In genomic region chr1:16926491-16927195, GRCh38 we compare ENCODE assay signal across 1 cellular context.
A peak's percentile ranks its signal among the peaks of the same experiment; 100 is the strongest.
TF ChIP-seq lines count a peak whose summit lies in the region.

No MANE protein-coding gene starts in this region.

TF ChIP-seq in K562, 482 proteins besides CTCF, POLR2A, EP300 and RAD21:
- TF ChIP-seq TBP (optimal IDR thresholded peaks at IDR 0.05; ENCODE audit: low read depth, low read length): peak; percentile 38
- TF ChIP-seq, protein P1, sequence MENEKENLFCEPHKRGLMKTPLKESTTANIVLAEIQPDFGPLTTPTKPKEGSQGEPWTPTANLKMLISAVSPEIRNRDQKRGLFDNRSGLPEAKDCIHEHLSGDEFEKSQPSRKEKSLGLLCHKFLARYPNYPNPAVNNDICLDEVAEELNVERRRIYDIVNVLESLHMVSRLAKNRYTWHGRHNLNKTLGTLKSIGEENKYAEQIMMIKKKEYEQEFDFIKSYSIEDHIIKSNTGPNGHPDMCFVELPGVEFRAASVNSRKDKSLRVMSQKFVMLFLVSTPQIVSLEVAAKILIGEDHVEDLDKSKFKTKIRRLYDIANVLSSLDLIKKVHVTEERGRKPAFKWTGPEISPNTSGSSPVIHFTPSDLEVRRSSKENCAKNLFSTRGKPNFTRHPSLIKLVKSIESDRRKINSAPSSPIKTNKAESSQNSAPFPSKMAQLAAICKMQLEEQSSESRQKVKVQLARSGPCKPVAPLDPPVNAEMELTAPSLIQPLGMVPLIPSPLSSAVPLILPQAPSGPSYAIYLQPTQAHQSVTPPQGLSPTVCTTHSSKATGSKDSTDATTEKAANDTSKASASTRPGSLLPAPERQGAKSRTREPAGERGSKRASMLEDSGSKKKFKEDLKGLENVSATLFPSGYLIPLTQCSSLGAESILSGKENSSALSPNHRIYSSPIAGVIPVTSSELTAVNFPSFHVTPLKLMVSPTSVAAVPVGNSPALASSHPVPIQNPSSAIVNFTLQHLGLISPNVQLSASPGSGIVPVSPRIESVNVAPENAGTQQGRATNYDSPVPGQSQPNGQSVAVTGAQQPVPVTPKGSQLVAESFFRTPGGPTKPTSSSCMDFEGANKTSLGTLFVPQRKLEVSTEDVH (IDR thresholded peaks at IDR 0.05; ENCODE audit: low read depth, partially characterized antibody): no peak
- no peak for TF ChIP-seq HNRNPK (IDR thresholded peaks at IDR 0.05; ENCODE audit: low read depth, low read length, poor library complexity, severe bottlenecking)
- TF ChIP-seq CBFB (CRISPR knock-in tag; IDR thresholded peaks at IDR 0.05): no peak
- 0 out of 2 replicates have a peak, but pooled peaks have one; percentile 24 for TF ChIP-seq ZBTB7A (IDR thresholded peaks at IDR 0.05; ENCODE audit: borderline replicate concordance, control insufficient read depth, low read depth, low read length)
- TF ChIP-seq KLF1 (tag; IDR thresholded peaks at IDR 0.05): no peak
- TF ChIP-seq RFX1 (IDR thresholded peaks at IDR 0.05): peak; percentile 80
